Comparison of ENCODE assay signal across 1 cellular context in genomic region chr4:158824425-158825274, GRCh38.
TF ChIP-seq lines count a peak whose summit lies in the region.

No MANE protein-coding gene starts in this region.

TF ChIP-seq in SK-N-SH, 30 proteins besides CTCF, POLR2A, EP300 and RAD21 (continued from another document):
- TF ChIP-seq FOSL2 (IDR thresholded peaks at IDR 0.05; ENCODE audit: borderline replicate concordance, low read depth) = no peak
- TF ChIP-seq RFX5 (IDR thresholded peaks at IDR 0.05; ENCODE audit: low read length) = no peak
- TF ChIP-seq CHD2 (IDR thresholded peaks at IDR 0.05; ENCODE audit: low read length, partially characterized antibody) = no peak
- TF ChIP-seq TEAD4 (IDR thresholded peaks at IDR 0.05; ENCODE audit: borderline replicate concordance, insufficient read depth) = no peak
- TF ChIP-seq JUND (IDR thresholded peaks at IDR 0.05) = no peak
- TF ChIP-seq NFIC (IDR thresholded peaks at IDR 0.05; ENCODE audit: borderline replicate concordance) = peak; percentile 66
- peak; percentile 89 for TF ChIP-seq RXRA (IDR thresholded peaks at IDR 0.05; ENCODE audit: borderline replicate concordance, low read depth)
- TF ChIP-seq ELF1 (IDR thresholded peaks at IDR 0.05) = no peak
- no peak for TF ChIP-seq FOXJ3 (CRISPR knock-in tag; IDR thresholded peaks at IDR 0.05)
- TF ChIP-seq USF2 (IDR thresholded peaks at IDR 0.05; ENCODE audit: borderline replicate concordance, low read depth, low read length) = no peak
- TF ChIP-seq EZH2phosphoT487 (IDR thresholded peaks at IDR 0.05; ENCODE audit: borderline replicate concordance, low read depth) = no peak
- no peak for TF ChIP-seq MEF2A (IDR thresholded peaks at IDR 0.05; ENCODE audit: borderline replicate concordance, low read depth)
- TF ChIP-seq GATA2 (CRISPR knock-in tag; IDR thresholded peaks at IDR 0.05) = peak; percentile 26; the same call in 1 of the 2 replicates
- TF ChIP-seq ZBTB33 (IDR thresholded peaks at IDR 0.05; ENCODE audit: borderline replicate concordance, low read depth) = no peak
- peak; percentile 67 for TF ChIP-seq TCF12 (IDR thresholded peaks at IDR 0.05)
- no peak for TF ChIP-seq RCOR1 (IDR thresholded peaks at IDR 0.05; ENCODE audit: low read length)
- no peak for TF ChIP-seq NRF1 (IDR thresholded peaks at IDR 0.05; ENCODE audit: low read depth, low read length)
- no peak for TF ChIP-seq SMC3 (IDR thresholded peaks at IDR 0.05; ENCODE audit: low read depth, low read length)
- TF ChIP-seq SIN3A (IDR thresholded peaks at IDR 0.05; ENCODE audit: borderline replicate concordance, low read depth, low read length) = 0 out of 2 replicates have a peak, but pooled peaks have one; percentile 23
- peak; percentile 30; the same call in 1 of the 2 replicates for TF ChIP-seq POLR2AphosphoS5 (IDR thresholded peaks at IDR 0.05; ENCODE audit: low read depth, low read length)
TF ChIP-seq in SK-N-SH: peak in this region for 6.
